ENCODE assay signal across 8 cellular contexts in genomic region chr10:15096661-15097010, GRCh38. TPM values are rescaled to one million over a fixed set of nuclear protein-coding genes. Genes with fewer than 3 reads are reported as not detected.
DNase-seq lines count a peak whose midpoint lies in the region; TF ChIP-seq lines count a peak whose summit lies in the region.

No MANE protein-coding gene starts in this region.

- peaks cover 24% of the 10 kb centered on the region for H3K4me1 Mint-ChIP-seq in Calu3 (ENCODE audit: low read depth, unreplicated experiment)

- peaks cover 2% of the 10 kb centered on the region for H3K9me3 Mint-ChIP-seq in Calu3 (ENCODE audit: low read depth, unreplicated experiment)

- H3K27ac Mint-ChIP-seq in Calu3 (ENCODE audit: unreplicated experiment), result peak overlapping the region; percentile 99

- H3K27ac ChIP-seq in SJCRH30 (peak overlapping the region; percentile 91), sigmoid colon (peak overlapping the region; percentile 87 to 95 (median 91))

- in situ Hi-C loops in HAP-1 (cut with MboI; ENCODE audit: low sequenced_read_pairs), result loop anchor here (25.0 kb wide), 1 partner anchor 584 kb away; no protein-coding TSS in a partner anchor

- BruUV-seq in Calu3 (replicated peaks; lab: Mats Ljungman, UMichigan), result TSS peak; percentile 71

- TF ChIP-seq POLR2A in sigmoid colon (IDR thresholded peaks at IDR 0.05), result no peak

- H3K36me3 ChIP-seq in HAP-1 (replicated peaks), result peaks cover 15% of the 10 kb centered on the region
- no peaks in the 10 kb centered on the region for H3K36me3 ChIP-seq in SJCRH30
- peaks cover 0 to 2% (median 0%) of the 10 kb centered on the region in 4 donors for H3K36me3 ChIP-seq in sigmoid colon

- DNase-seq in Calu3, result no peak
- DNase-seq in HAP-1 (ENCODE audit: low spot score in 2 of 2), result no peak
- DNase-seq in SJCRH30, result no peak
- no peak for DNase-seq in fibroblast of villous mesenchyme (ENCODE audit: low read depth)
- no peak for DNase-seq in sigmoid colon
- DNase-seq in NCI-H526 treated with DMSO at 0.1 percent for 48 hours (lab: John Stamatoyannopoulos, UW), result no peak
- DNase-seq in NOMO-1 (lab: John Stamatoyannopoulos, UW; ENCODE audit: unreplicated experiment in 2 of 2), result no peak
- no peak for DNase-seq in DMS153 treated with DMSO at 0.1 percent for 48 hours (lab: John Stamatoyannopoulos, UW; ENCODE audit: unreplicated experiment)

- TF ChIP-seq CTCF in Calu3 (IDR thresholded peaks at IDR 0.05; ENCODE audit: unreplicated experiment) (no peak), fibroblast of villous mesenchyme (IDR thresholded peaks at IDR 0.05; ENCODE audit: insufficient read depth, low read depth, low read length) (no peak), sigmoid colon (IDR thresholded peaks at IDR 0.05) (no peak)

- no peaks in the 10 kb centered on the region for H3K27me3 Mint-ChIP-seq in Calu3 (ENCODE audit: unreplicated experiment)

- 0% methylated on average over 11 of the region's 11 CpGs for WGBS in sigmoid colon, 2 donors

- CTCF ChIA-PET in Calu3 (lab: Charles Lee), result no interaction called here

- no peaks in the 10 kb centered on the region for H3K27me3 ChIP-seq in HAP-1 (ENCODE audit: low read depth)
- H3K27me3 ChIP-seq in SJCRH30, result no peaks in the 10 kb centered on the region
- H3K27me3 ChIP-seq in sigmoid colon, result no peaks in the 10 kb centered on the region

- H3K4me1 ChIP-seq in HAP-1 (peaks cover 11% of the 10 kb centered on the region), SJCRH30 (no peaks in the 10 kb centered on the region), sigmoid colon (peaks cover 0 to 32% (median 28%) of the 10 kb centered on the region in 4 donors)

- H3K4me3 ChIP-seq in HAP-1 (peak overlapping the region; percentile 93), SJCRH30 (peak overlapping the region; percentile 97), fibroblast of villous mesenchyme (ENCODE audit: low read depth, low read length) (peak overlapping the region; percentile 91), sigmoid colon (peak overlapping the region; percentile 64 to 84 (median 76))

- intact Hi-C loops in Calu3 (cut with micrococcal nuclease; ENCODE audit: unreplicated experiment) (no loop called here), sigmoid colon (cut with DNase I) (loop anchor here (2.0 to 10.0 kb wide), 4 partner anchors 72 to 1718 kb away; partner anchors contain the start of genes MEIG1, NMT2, RSU1 and SUV39H2)

- peaks cover 46% of the 10 kb centered on the region for H3K36me3 Mint-ChIP-seq in Calu3 (ENCODE audit: insufficient read depth, unreplicated experiment)

- H3K9me3 ChIP-seq in HAP-1 (no peaks in the 10 kb centered on the region), SJCRH30 (replicated peaks) (no peaks in the 10 kb centered on the region), sigmoid colon (no peaks in the 10 kb centered on the region)

- H3K4me3 Mint-ChIP-seq in Calu3 (ENCODE audit: low read depth, unreplicated experiment), result peak overlapping the region; percentile 98

- no peak for TF ChIP-seq EP300 in sigmoid colon (IDR thresholded peaks at IDR 0.05)

RNA-seq across cellular contexts. Expression of gene RPP38, which starts 0.5 kb away (rescaled TPM):
- total RNA-seq in Calu3 (2022) (23.4 and 25.8 TPM in 2 replicates), fibroblast of villous mesenchyme (13.8 and 14.2 TPM in 2 replicates), sigmoid colon (10 to 100 TPM in 3 of 4 donors, 1 to 10 TPM in 1; 8.7 to 29.5 (median 15.6) TPM)
- total RNA-seq in SJCRH30 (2014; rRNA removed; shearing (Covaris generic)), result 10.9 and 13.8 TPM in 2 replicates
- polyA plus RNA-seq in sigmoid colon, result 10 to 100 TPM; 15.6 to 19.2 (median 18.7) TPM

RNA-seq across cellular contexts. Expression of gene ACBD7, which starts 8.1 kb away (rescaled TPM):
- total RNA-seq in Calu3 (2022) (8.2 and 10.0 TPM in 2 replicates), fibroblast of villous mesenchyme (0.97 and 1.3 TPM in 2 replicates), sigmoid colon (not detected)
- total RNA-seq in SJCRH30 (2014; rRNA removed; shearing (Covaris generic)), result 7.8 and 8.9 TPM in 2 replicates
- under 1 TPM in 1 of 3 donors, not detected in 2; 0.57 TPM for polyA plus RNA-seq in sigmoid colon

RNA-seq across cellular contexts. Expression of gene OLAH, which starts 52.9 kb away (rescaled TPM):
- not detected in 2 replicates for total RNA-seq in Calu3 (2022)
- not detected in 2 replicates for total RNA-seq in SJCRH30 (2014; rRNA removed; shearing (Covaris generic))
- total RNA-seq in fibroblast of villous mesenchyme, result not detected in 2 replicates
- under 1 TPM in 2 of 4 donors, not detected in 2; 0.49 to 0.71 TPM for total RNA-seq in sigmoid colon
- under 1 TPM in 1 of 3 donors, not detected in 2; 0.63 TPM for polyA plus RNA-seq in sigmoid colon
